24 cellular contexts compared by ENCODE assay signal in the genomic region with DNA sequence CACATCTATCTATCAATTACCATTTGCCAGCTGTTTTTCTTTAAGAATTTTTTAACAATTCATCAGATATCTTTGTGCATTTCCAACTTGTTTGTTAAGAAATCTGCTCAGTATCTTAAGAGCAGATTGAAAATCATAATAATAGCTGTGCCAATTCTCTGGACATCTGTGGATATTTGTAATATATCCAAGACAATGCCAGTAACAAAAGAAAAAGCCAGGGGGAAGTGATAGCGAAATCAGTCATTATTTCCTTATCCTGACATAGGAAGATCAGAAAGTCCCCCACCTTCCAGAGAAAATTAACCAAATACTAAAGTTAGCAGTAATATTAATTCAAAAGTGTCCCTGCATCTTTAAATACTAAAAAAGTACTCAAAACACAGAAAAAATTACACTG.
DNase-seq lines count a peak whose midpoint lies in the region; ATAC-seq, FAIRE-seq and TF ChIP-seq lines count a peak whose summit lies in the region.
"Had no signal": no experiment of that assay in that cellular context is flagged by ENCODE, and none has a peak within 500 bp of the region (broad histone marks: within the 10 kb centered on the region; RNA-seq: fewer than 3 reads in every experiment).

No MANE protein-coding gene starts in this region.

- H3K36me3 ChIP-seq in ACC112 (ENCODE audit: insufficient read depth, low read length) = no peaks in the 10 kb centered on the region
- H3K36me3 ChIP-seq in GM23338 (ENCODE audit: insufficient read depth) = no peaks in the 10 kb centered on the region
- H3K36me3 ChIP-seq in endothelial cell of umbilical vein (ENCODE audit: control insufficient read depth in 2 of 2, extremely low read depth in 1 of 2, insufficient read depth in 2 of 2, low read length in 2 of 2) = no peaks in the 10 kb centered on the region
- H3K36me3 ChIP-seq: breast epithelium, gastrocnemius medialis had no signal

- POLR2A ChIA-PET in endothelial cell of umbilical vein (lab: Charles Lee) = interaction anchor here (0.7 kb wide), 1 partner anchor 12 kb away, joined by 6 read pairs; no protein-coding TSS in a partner anchor

- H4K20me1 ChIP-seq in GM23338 (replicated peaks; ENCODE audit: insufficient read depth) = peaks cover 27% of the 10 kb centered on the region
- H4K20me1 ChIP-seq in endothelial cell of umbilical vein (replicated peaks; ENCODE audit: control insufficient read depth, extremely low read depth, insufficient read depth, low read length) = no peaks in the 10 kb centered on the region

- intact Hi-C loops in endothelial cell of umbilical vein (cut with micrococcal nuclease) = loop anchor here (1.0 to 2.0 kb wide), 4 partner anchors 29 to 112 kb away; no protein-coding TSS in a partner anchor

- no peaks in the 10 kb centered on the region; the same call in 2 of the 3 replicates for H3K9me3 Mint-ChIP-seq in GM23338
- H3K9me3 Mint-ChIP-seq in nephron progenitor cell = peaks cover 5% of the 10 kb centered on the region
- H3K9me3 Mint-ChIP-seq: CD4-positive, alpha-beta T cell had no signal

- H3K27me3 ChIP-seq in ACC112 (ENCODE audit: insufficient read depth, low read length) = no peaks in the 10 kb centered on the region
- no peaks in the 10 kb centered on the region for H3K27me3 ChIP-seq in GM23338 (ENCODE audit: insufficient read depth)
- no peaks in the 10 kb centered on the region for H3K27me3 ChIP-seq in endothelial cell of umbilical vein (ENCODE audit: control insufficient read depth in 2 of 2, insufficient read depth in 2 of 2, low read length in 2 of 2)
- H3K27me3 ChIP-seq: breast epithelium, gastrocnemius medialis had no signal

- H3K27ac ChIP-seq in ACC112 (ENCODE audit: low read depth, low read length) (0 out of 2 replicates have a peak overlapping the region, but pooled peaks have one; percentile 15), GM23338 (ENCODE audit: low read depth) (peak overlapping the region; percentile 3; the same call in 1 of the 2 replicates), endothelial cell of umbilical vein (ENCODE audit: insufficient read depth, low read depth, low read length) (peak overlapping the region; percentile 84)

- peaks cover 15% of the 10 kb centered on the region for H3K4me1 ChIP-seq in ACC112 (ENCODE audit: control insufficient read depth, insufficient read depth, low read length, unreplicated experiment)
- peaks cover 34% of the 10 kb centered on the region for H3K4me1 ChIP-seq in GM23338 (ENCODE audit: insufficient read depth)
- peaks cover 50% of the 10 kb centered on the region for H3K4me1 ChIP-seq in endothelial cell of umbilical vein (ENCODE audit: control insufficient read depth, extremely low read depth, insufficient read depth, low read length)
- H3K4me1 ChIP-seq: breast epithelium had no signal

- peak; percentile 15 for FAIRE-seq in endothelial cell of umbilical vein (lab: Jason Lieb, UNC)
- FAIRE-seq: G401.6, GM18507, keratinocyte had no signal

- peaks cover 50% of the 10 kb centered on the region for H3K4me1 Mint-ChIP-seq in GM23338
- H3K4me1 Mint-ChIP-seq in nephron progenitor cell = peaks cover 70% of the 10 kb centered on the region

- H3F3A ChIP-seq in GM23338 (replicated peaks; ENCODE audit: low read depth) = no peaks in the 10 kb centered on the region

- peaks cover 7% of the 10 kb centered on the region for H3K36me3 Mint-ChIP-seq in GM23338 (ENCODE audit: low read depth)
- peaks cover 20% of the 10 kb centered on the region for H3K36me3 Mint-ChIP-seq in nephron progenitor cell (ENCODE audit: low read depth)

- ATAC-seq in GM23338 (no peak), HG03521 (IDR thresholded peaks at IDR 0.05; ENCODE audit: unreplicated experiment) (no peak)
- ATAC-seq: gastrocnemius medialis had no signal

- DNase-seq in GM23338 (ENCODE audit: low spot score) (no peak), endothelial cell of umbilical vein (ENCODE audit: low read depth, low spot score) (peak; percentile 94), nephron progenitor cell (no peak), cerebellum (ENCODE audit: low spot score) (no peak), NCI-H524 treated with DMSO at 0.1 percent for 48 hours (lab: John Stamatoyannopoulos, UW) (no peak)
- no peak for DNase-seq in activated CD4-positive, alpha-beta T cell treated with anti-CD3 and anti-CD28 coated beads, Interleukin-2, amount 50 U/mL, for 1 hour
- DNase-seq: activated CD4-positive, CD25-positive, alpha-beta regulatory T cell; activated naive CD4-positive, alpha-beta T cell; activated T-cell treated with anti-CD3 and anti-CD28 coated beads, Interleukin-2, amount 50 U/mL, for 1 hour; CD4-positive, alpha-beta T cell; DMS 273 treated with DMSO at 0.1 percent for 48 hours; gastrocnemius medialis; NCI-H1694 treated with DMSO at 0.1 percent for 48 hours; NCI-H748 treated with DMSO at 0.1 percent for 48 hours; occipital lobe; RPMI8226; stimulated activated CD4-positive, alpha-beta T cell treated with anti-CD3 and anti-CD28 coated beads, Interleukin-12 subunit alpha, Interleukin-12 subunit beta, amount 100 ng/mL, for 4 hours; T-helper 9 cell had no signal

- H3K79me2 ChIP-seq in ACC112 (ENCODE audit: control insufficient read depth, insufficient read depth, low read length, unreplicated experiment) (no peaks in the 10 kb centered on the region), GM23338 (replicated peaks; ENCODE audit: insufficient read depth) (peaks cover 98% of the 10 kb centered on the region), endothelial cell of umbilical vein (ENCODE audit: control insufficient read depth, insufficient read depth, low read length) (peaks cover 34% of the 10 kb centered on the region)

- H3K27me3 Mint-ChIP-seq in GM23338 (ENCODE audit: insufficient read depth, low read depth, poor library complexity) = peaks cover 9% of the 10 kb centered on the region
- H3K27me3 Mint-ChIP-seq in nephron progenitor cell (ENCODE audit: low read depth, poor library complexity) = no peaks in the 10 kb centered on the region
- H3K27me3 Mint-ChIP-seq: CD4-positive, alpha-beta T cell had no signal

- H3K9me2 ChIP-seq in GM23338 (ENCODE audit: insufficient read depth) = no peaks in the 10 kb centered on the region

- peak overlapping the region; percentile 35 for H3K9ac ChIP-seq in endothelial cell of umbilical vein (replicated peaks; ENCODE audit: extremely low read depth, insufficient read depth, low read length)

- no peak overlapping the region for H3K4me2 ChIP-seq in GM23338
- H3K4me2 ChIP-seq in endothelial cell of umbilical vein (ENCODE audit: insufficient read depth, low read length) = peak overlapping the region; percentile 40

- no peak for TF ChIP-seq CTCF in GM23338 (conservative IDR thresholded peaks at IDR 0.05; ENCODE audit: low read depth in 2 of 2)
- no peak for TF ChIP-seq CTCF in endothelial cell of umbilical vein (IDR thresholded peaks at IDR 0.05; ENCODE audit: extremely low read depth in 1 of 2, insufficient read depth in 1 of 2, low read depth in 1 of 2, low read length in 2 of 2)
- TF ChIP-seq CTCF in nephron progenitor cell (IDR thresholded peaks at IDR 0.05) = no peak

- H3K4me3 Mint-ChIP-seq in GM23338 (no peak overlapping the region), nephron progenitor cell (no peak overlapping the region)
- H3K4me3 Mint-ChIP-seq: CD4-positive, alpha-beta T cell had no signal

- CTCF ChIA-PET in endothelial cell of umbilical vein (lab: Charles Lee) = interaction anchor here (0.7 to 1.8 kb wide), 6 partner anchors 28 to 249 kb away, joined by 3 to 10 read pairs (median 4); no protein-coding TSS in a partner anchor

- H2AFZ ChIP-seq in ACC112 (ENCODE audit: low read length, unreplicated experiment) (no peak overlapping the region), GM23338 (no peak overlapping the region), endothelial cell of umbilical vein (ENCODE audit: low read depth, low read length) (no peak overlapping the region)

- dilution Hi-C loops in endothelial cell of umbilical vein (cut with MboI; ENCODE audit: extremely low pct_ligation_motif_present, low sequenced_read_pairs) = no loop called here

- BruUV-seq in endothelial cell of umbilical vein (replicated peaks; lab: Mats Ljungman, UMichigan) = no TSS peak

- no peaks in the 10 kb centered on the region for H3K9me3 ChIP-seq in endothelial cell of umbilical vein (replicated peaks; ENCODE audit: control insufficient read depth, insufficient read depth, low read length)
- H3K9me3 ChIP-seq: breast epithelium, gastrocnemius medialis had no signal

- no peak overlapping the region for H3K4me3 ChIP-seq in ACC112 (ENCODE audit: low read depth, low read length)
- no peak overlapping the region for H3K4me3 ChIP-seq in GM23338
- no peak overlapping the region for H3K4me3 ChIP-seq in endothelial cell of umbilical vein (replicated peaks in 1 of 3; ENCODE audit: insufficient read depth in 1 of 3, low read depth in 1 of 3, low read length in 3 of 3)
- H3K4me3 ChIP-seq: breast epithelium, gastrocnemius medialis had no signal

- H3K27ac Mint-ChIP-seq in GM23338 (no peak overlapping the region; the same call in 1 of the 2 replicates), nephron progenitor cell (peak overlapping the region; percentile 92)
- H3K27ac Mint-ChIP-seq: CD4-positive, alpha-beta T cell had no signal

- TF ChIP-seq POLR2A in endothelial cell of umbilical vein (IDR thresholded peaks at IDR 0.05; ENCODE audit: low read depth, low read length) = no peak

- H3K9me1 ChIP-seq in endothelial cell of umbilical vein (replicated peaks; ENCODE audit: control insufficient read depth, extremely low read depth, insufficient read depth, low read length) = no peaks in the 10 kb centered on the region

TF ChIP-seq in GM23338, 12 proteins besides CTCF, POLR2A, EP300 and RAD21 (continues in another document):
- no peak for TF ChIP-seq ETS1 (IDR thresholded peaks at IDR 0.05)
- TF ChIP-seq JUNB (IDR thresholded peaks at IDR 0.05; ENCODE audit: unreplicated experiment) = no peak

TF ChIP-seq in endothelial cell of umbilical vein, 7 proteins besides CTCF, POLR2A, EP300 and RAD21:
- peak; percentile 24 for TF ChIP-seq GATA2 (IDR thresholded peaks at IDR 0.05; ENCODE audit: insufficient read depth, insufficient read length, low read depth, low read length)
- no peak for TF ChIP-seq EZH2 (IDR thresholded peaks at IDR 0.05; ENCODE audit: borderline replicate concordance, low read depth, low read length, severe bottlenecking)
- TF ChIP-seq MYC (IDR thresholded peaks at IDR 0.05; ENCODE audit: low read depth, low read length) = no peak
- peak; percentile 59 for TF ChIP-seq JUN (IDR thresholded peaks at IDR 0.05; ENCODE audit: borderline replicate concordance, insufficient read depth, insufficient read length, low read depth)
- no peak for TF ChIP-seq MAX (IDR thresholded peaks at IDR 0.05; ENCODE audit: insufficient read depth, insufficient read length)
- TF ChIP-seq FOS (IDR thresholded peaks at IDR 0.05; ENCODE audit: borderline replicate concordance, insufficient read depth, low read length) = peak; percentile 67
- peak; percentile 11 for TF ChIP-seq POLR2AphosphoS5 (IDR thresholded peaks at IDR 0.05; ENCODE audit: insufficient read depth, low read depth, low read length)
TF ChIP-seq in endothelial cell of umbilical vein: peak in this region for 4.

Comparison
In these comparisons a context has a peak if more than half of its experiments do, and no peak if none do; other contexts are left out.
1. H3K27ac ChIP-seq: peak in every context shown above with its lines; median percentile 84 in endothelial cell of umbilical vein; 15 in ACC112; 3 in GM23338.